Comparison of ENCODE assay signal across 1 cellular context in genomic region chr1:107687846-107688753, GRCh38.
TF ChIP-seq lines count a peak whose summit lies in the region.

No MANE protein-coding gene starts in this region.

TF ChIP-seq in HEK293, 187 proteins besides CTCF, POLR2A, EP300 and RAD21 (continued from another document and continues in another):
- TF ChIP-seq ZNF580 (tag by site-specific recombination; IDR thresholded peaks at IDR 0.05) (peak; percentile 78), ZNF747 (tag by site-specific recombination; IDR thresholded peaks at IDR 0.05) (no peak), GFI1B (tag by site-specific recombination; IDR thresholded peaks at IDR 0.05) (0 out of 2 replicates have a peak, but pooled peaks have one; percentile 61), ZNF692 (tag by site-specific recombination; IDR thresholded peaks at IDR 0.05) (no peak), TCF7L2 (IDR thresholded peaks at IDR 0.05; ENCODE audit: borderline replicate concordance, low read depth, low read length) (peak; percentile 46; the same call in 1 of the 2 replicates), ZSCAN16 (tag by site-specific recombination; IDR thresholded peaks at IDR 0.05) (no peak), ZNF280C (tag by site-specific recombination; IDR thresholded peaks at IDR 0.05) (no peak), ZNF112 (tag by site-specific recombination; IDR thresholded peaks at IDR 0.05) (no peak), ZSCAN4 (tag by site-specific recombination; IDR thresholded peaks at IDR 0.05) (no peak), PATZ1 (tag by site-specific recombination; IDR thresholded peaks at IDR 0.05) (no peak), ZNF280D (tag by site-specific recombination; IDR thresholded peaks at IDR 0.05) (no peak), ZNF514 (tag by site-specific recombination; IDR thresholded peaks at IDR 0.05) (no peak), ZNF37A (tag by site-specific recombination; IDR thresholded peaks at IDR 0.05) (no peak), SALL2 (tag by site-specific recombination; IDR thresholded peaks at IDR 0.05; ENCODE audit: borderline replicate concordance) (no peak), ZNF777 (tag by site-specific recombination; IDR thresholded peaks at IDR 0.05; ENCODE audit: borderline replicate concordance) (no peak), OVOL3 (tag by site-specific recombination; IDR thresholded peaks at IDR 0.05) (peak; percentile 80; the same call in 1 of the 2 replicates), ZNF677 (tag by site-specific recombination; IDR thresholded peaks at IDR 0.05) (no peak), ZNF132 (tag by site-specific recombination; IDR thresholded peaks at IDR 0.05; ENCODE audit: borderline replicate concordance) (no peak), ZNF335 (tag by site-specific recombination; conservative IDR thresholded peaks at IDR 0.05) (no peak), GLI2 (tag by site-specific recombination; IDR thresholded peaks at IDR 0.05; ENCODE audit: borderline replicate concordance, low read depth) (no peak), ZNF121 (tag by site-specific recombination; IDR thresholded peaks at IDR 0.05) (no peak), ZNF645 (tag by site-specific recombination; IDR thresholded peaks at IDR 0.05) (no peak), EGR2 (tag by site-specific recombination; IDR thresholded peaks at IDR 0.05; ENCODE audit: low read depth) (no peak), ZNF610 (tag by site-specific recombination; IDR thresholded peaks at IDR 0.05; ENCODE audit: borderline replicate concordance) (no peak), ZSCAN5A (tag by site-specific recombination; IDR thresholded peaks at IDR 0.05) (no peak), ZNF311 (tag by site-specific recombination; IDR thresholded peaks at IDR 0.05; ENCODE audit: borderline replicate concordance) (no peak), ZNF639 (tag by site-specific recombination; IDR thresholded peaks at IDR 0.05) (no peak), KLF17 (tag by site-specific recombination; IDR thresholded peaks at IDR 0.05) (no peak), ZNF366 (tag by site-specific recombination; conservative IDR thresholded peaks at IDR 0.05) (peak; percentile 43; the same call in 1 of the 2 replicates), ZNF555 (tag by site-specific recombination; conservative IDR thresholded peaks at IDR 0.05) (no peak), ZNF510 (tag by site-specific recombination; IDR thresholded peaks at IDR 0.05; ENCODE audit: insufficient replicate concordance) (no peak), ZNF549 (tag by site-specific recombination; IDR thresholded peaks at IDR 0.05) (no peak), GLIS1 (tag by site-specific recombination; IDR thresholded peaks at IDR 0.05) (peak; percentile 22; the same call in 1 of the 2 replicates), ZNF184 (tag by site-specific recombination; IDR thresholded peaks at IDR 0.05) (no peak), ZNF449 (tag by site-specific recombination; IDR thresholded peaks at IDR 0.05) (no peak; the same call in 1 of the 2 replicates), ZFP69B (tag by site-specific recombination; IDR thresholded peaks at IDR 0.05) (no peak), INSM2 (tag by site-specific recombination; IDR thresholded peaks at IDR 0.05) (no peak), ZNF558 (tag by site-specific recombination; IDR thresholded peaks at IDR 0.05) (no peak), ZNF488 (tag by site-specific recombination; IDR thresholded peaks at IDR 0.05) (no peak), WT1 (tag by site-specific recombination; IDR thresholded peaks at IDR 0.05) (no peak), ZNF175 (tag by site-specific recombination; IDR thresholded peaks at IDR 0.05) (no peak)
